8 cellular contexts compared by ENCODE assay signal in the genomic region with DNA sequence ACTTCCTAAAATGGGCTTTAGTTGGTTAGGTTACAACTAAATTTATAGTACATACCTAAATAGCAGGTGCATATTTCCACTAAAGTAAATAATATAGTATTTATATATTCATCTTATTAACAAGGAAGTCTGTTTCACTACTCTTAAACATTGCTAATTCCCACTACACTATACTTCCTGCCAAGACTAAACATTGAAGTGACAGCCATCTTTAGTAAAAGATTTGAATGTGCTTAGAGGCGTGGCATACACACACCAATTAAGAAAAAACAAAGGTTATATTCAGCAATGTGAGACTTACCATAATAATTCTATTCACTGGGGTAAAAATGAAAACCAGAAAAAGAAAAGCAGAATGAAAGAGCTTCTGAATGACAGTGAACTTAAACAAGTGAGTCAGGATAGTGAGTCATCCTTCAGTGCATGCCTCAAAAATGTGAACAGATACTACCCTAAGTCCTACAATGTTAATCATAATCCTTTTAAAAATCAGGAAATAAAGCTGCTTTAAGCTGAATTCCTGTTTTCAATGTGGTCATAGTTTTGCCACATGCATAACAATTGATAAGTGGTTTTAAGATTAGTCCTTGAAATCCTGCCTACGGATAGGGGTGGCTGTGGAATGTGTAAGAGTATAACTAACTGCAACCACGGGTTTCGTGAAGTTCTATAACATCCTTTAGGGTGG. TPM values are rescaled to one million over a fixed set of nuclear protein-coding genes. Genes with fewer than 3 reads are reported as not detected.
DNase-seq lines count a peak whose midpoint lies in the region; ATAC-seq, FAIRE-seq and TF ChIP-seq lines count a peak whose summit lies in the region.

No MANE protein-coding gene starts in this region.

- DNase-seq in GM03348 (ENCODE audit: low spot score) (peak; percentile 76), LHCN-M2 (ENCODE audit: low read depth) (peak; percentile 87), bronchial epithelial cell (ENCODE audit: low read depth) (peak; percentile 99), non-pigmented ciliary epithelial cell (ENCODE audit: low read depth) (peak; percentile 92), NCI-H2107 (lab: John Stamatoyannopoulos, UW) (no peak), sciatic nerve (ENCODE audit: low spot score) (no peak), GM20000 (ENCODE audit: low spot score) (no peak)

- intact Hi-C loops in sciatic nerve (cut with DNase I): no loop called here

- no peak for FAIRE-seq in bronchial epithelial cell (lab: Jason Lieb, UNC)

- H3K4me3 ChIP-seq in bronchial epithelial cell (ENCODE audit: low read depth, low read length): no peak overlapping the region

- no peaks in the 10 kb centered on the region for H3K36me3 ChIP-seq in bronchial epithelial cell (ENCODE audit: control insufficient read depth, insufficient read depth, low read length)

- H3K27me3 ChIP-seq in bronchial epithelial cell (ENCODE audit: control insufficient read depth, insufficient read depth, low read length): no peaks in the 10 kb centered on the region

- no peak for TF ChIP-seq CTCF in bronchial epithelial cell (IDR thresholded peaks at IDR 0.05; ENCODE audit: insufficient read depth, low read length, severe bottlenecking)
- no peak for TF ChIP-seq CTCF in GM20000 (IDR thresholded peaks at IDR 0.05; ENCODE audit: extremely low read depth, missing control alignments)

- ATAC-seq in sciatic nerve: no peak
- ATAC-seq in HG03280 (IDR thresholded peaks at IDR 0.05; ENCODE audit: unreplicated experiment): no peak

RNA-seq across cellular contexts. Expression of a gene that starts 59.4 kb away (rescaled TPM):
- 11.0 and 11.4 TPM in 2 replicates for total RNA-seq in LHCN-M2 (2014; rRNA removed)
- polyA plus RNA-seq in LHCN-M2 (2012): 3.9 TPM
- total RNA-seq in bronchial epithelial cell: 8.7 and 15.9 TPM in 2 replicates
- 37.8 TPM for total RNA-seq in sciatic nerve

Comparison
In these comparisons a context has a peak if more than half of its experiments do, and no peak if none do; other contexts are left out.
1. DNase-seq: peak in GM03348 (single experiment), LHCN-M2 (single experiment), bronchial epithelial cell (single experiment) and non-pigmented ciliary epithelial cell (single experiment); none in NCI-H2107 (single experiment), sciatic nerve (single experiment) and GM20000 (single experiment).